12 cellular contexts compared by ENCODE assay signal in the genomic region with DNA sequence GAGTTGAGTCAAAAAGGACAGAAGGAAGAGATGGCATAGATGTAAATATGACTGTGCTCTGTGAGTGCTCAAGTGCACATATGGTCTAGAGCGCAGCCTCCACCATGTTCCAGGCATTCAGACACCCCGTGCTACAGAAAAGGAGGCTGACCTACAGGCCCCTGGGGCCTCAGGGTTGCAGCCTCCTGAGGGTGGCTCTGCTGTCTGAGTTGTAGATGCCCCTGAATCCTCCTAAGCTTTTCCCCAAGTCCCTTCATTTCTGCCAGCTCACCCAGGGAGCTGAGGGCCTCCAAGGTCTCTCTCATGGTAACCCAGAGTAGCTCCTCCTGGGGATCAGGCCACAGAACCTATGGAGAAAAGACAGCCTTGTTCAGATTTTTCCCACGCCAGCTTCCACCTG. TPM values are rescaled to one million over a fixed set of nuclear protein-coding genes. Genes with fewer than 3 reads are reported as not detected.
A peak's percentile ranks its signal among the peaks of the same experiment; 100 is the strongest.
DNase-seq lines count a peak whose midpoint lies in the region; ATAC-seq and TF ChIP-seq lines count a peak whose summit lies in the region.
"Had no signal": no experiment of that assay in that cellular context is flagged by ENCODE, and none has a peak within 500 bp of the region (broad histone marks: within the 10 kb centered on the region; RNA-seq: fewer than 3 reads in every experiment).

No MANE protein-coding gene starts in this region.

- H4K20me1 ChIP-seq in OCI-LY1 (ENCODE audit: insufficient read depth, low read length), result no peaks in the 10 kb centered on the region

- no peaks in the 10 kb centered on the region for H3K9me3 Mint-ChIP-seq in activated naive CD4-positive, alpha-beta T cell treated with anti-CD3 and anti-CD28 coated beads for 36 hours
- no peaks in the 10 kb centered on the region for H3K9me3 Mint-ChIP-seq in activated naive CD4-positive, alpha-beta T cell treated with anti-CD3 and anti-CD28 coated beads, Interleukin-2, amount 50 U/mL, for 72 hours
- peaks cover 11% of the 10 kb centered on the region for H3K9me3 Mint-ChIP-seq in glutamatergic neuron (ENCODE audit: unreplicated experiment)
- no peaks in the 10 kb centered on the region for H3K9me3 Mint-ChIP-seq in stimulated activated effector memory CD8-positive, alpha-beta T cell treated with anti-CD3 and anti-CD28 coated beads, Interleukin-12 subunit alpha, Interleukin-12 subunit beta, amount 100 ng/mL, for 72 hours

- H3K36me3 Mint-ChIP-seq in activated naive CD4-positive, alpha-beta T cell treated with anti-CD3 and anti-CD28 coated beads for 36 hours (ENCODE audit: low read depth), result peaks cover 7% of the 10 kb centered on the region
- peaks cover 0 to 5% of the 10 kb centered on the region in 2 donors for H3K36me3 Mint-ChIP-seq in activated naive CD4-positive, alpha-beta T cell treated with anti-CD3 and anti-CD28 coated beads, Interleukin-2, amount 50 U/mL, for 72 hours
- peaks cover 16% of the 10 kb centered on the region for H3K36me3 Mint-ChIP-seq in glutamatergic neuron (ENCODE audit: unreplicated experiment)
- H3K36me3 Mint-ChIP-seq in stimulated activated effector memory CD8-positive, alpha-beta T cell treated with anti-CD3 and anti-CD28 coated beads, Interleukin-12 subunit alpha, Interleukin-12 subunit beta, amount 100 ng/mL, for 72 hours, result no peaks in the 10 kb centered on the region

- no peak for ATAC-seq in activated naive CD4-positive, alpha-beta T cell treated with anti-CD3 and anti-CD28 coated beads, Interleukin-2, amount 50 U/mL, for 72 hours
- no peak for ATAC-seq in stimulated activated effector memory CD8-positive, alpha-beta T cell treated with anti-CD3 and anti-CD28 coated beads, Interleukin-12 subunit alpha, Interleukin-12 subunit beta, amount 100 ng/mL, for 72 hours
- ATAC-seq in GM21529 (IDR thresholded peaks at IDR 0.05; ENCODE audit: unreplicated experiment), result no peak

- no peak for DNase-seq in activated naive CD4-positive, alpha-beta T cell treated with anti-CD3 and anti-CD28 coated beads for 36 hours
- no peak for DNase-seq in activated naive CD4-positive, alpha-beta T cell treated with anti-CD3 and anti-CD28 coated beads, Interleukin-2, amount 50 U/mL, for 72 hours (ENCODE audit: low spot score in 2 of 2)
- no peak for DNase-seq in glutamatergic neuron
- no peak for DNase-seq in stimulated activated effector memory CD8-positive, alpha-beta T cell treated with anti-CD3 and anti-CD28 coated beads, Interleukin-12 subunit alpha, Interleukin-12 subunit beta, amount 100 ng/mL, for 72 hours (ENCODE audit: low spot score in 2 of 2)
- DNase-seq in H4 (ENCODE audit: low spot score), result no peak
- no peak for DNase-seq in lower leg skin (ENCODE audit: low spot score in 2 of 2)
- DNase-seq: effector CD4-positive, alpha-beta T cell; NCI-H226 had no signal

- H3K9ac ChIP-seq in OCI-LY1 (ENCODE audit: low read length), result no peak overlapping the region

- H3K27ac Mint-ChIP-seq in activated naive CD4-positive, alpha-beta T cell treated with anti-CD3 and anti-CD28 coated beads for 36 hours, result no peak overlapping the region
- H3K27ac Mint-ChIP-seq in activated naive CD4-positive, alpha-beta T cell treated with anti-CD3 and anti-CD28 coated beads, Interleukin-2, amount 50 U/mL, for 72 hours, result no peak overlapping the region
- no peak overlapping the region for H3K27ac Mint-ChIP-seq in glutamatergic neuron (ENCODE audit: unreplicated experiment)
- no peak overlapping the region for H3K27ac Mint-ChIP-seq in stimulated activated effector memory CD8-positive, alpha-beta T cell treated with anti-CD3 and anti-CD28 coated beads, Interleukin-12 subunit alpha, Interleukin-12 subunit beta, amount 100 ng/mL, for 72 hours

- peaks cover 15% of the 10 kb centered on the region for H3K4me1 ChIP-seq in OCI-LY1 (ENCODE audit: insufficient read depth, low read length, severe bottlenecking)
- H3K4me1 ChIP-seq: HAP-1 had no signal

- TF ChIP-seq CTCF in OCI-LY1 (IDR thresholded peaks at IDR 0.05; ENCODE audit: low read length) (no peak), glutamatergic neuron (IDR thresholded peaks at IDR 0.05; ENCODE audit: partially characterized antibody, unreplicated experiment) (no peak), lower leg skin (IDR thresholded peaks at IDR 0.05) (no peak)

- H3K27me3 ChIP-seq in OCI-LY1 (ENCODE audit: insufficient read depth, low read length), result 0 out of 2 replicates have a peak, but pooled peaks cover 8% of the 10 kb centered on the region

- no peaks in the 10 kb centered on the region for H3K79me2 ChIP-seq in OCI-LY1 (ENCODE audit: insufficient read depth, low read length)

- peaks cover 6% of the 10 kb centered on the region for H3K4me1 Mint-ChIP-seq in activated naive CD4-positive, alpha-beta T cell treated with anti-CD3 and anti-CD28 coated beads for 36 hours (ENCODE audit: low read depth)
- peaks cover 7% of the 10 kb centered on the region for H3K4me1 Mint-ChIP-seq in glutamatergic neuron (ENCODE audit: low read depth, unreplicated experiment)
- H3K4me1 Mint-ChIP-seq in stimulated activated effector memory CD8-positive, alpha-beta T cell treated with anti-CD3 and anti-CD28 coated beads, Interleukin-12 subunit alpha, Interleukin-12 subunit beta, amount 100 ng/mL, for 72 hours, result no peaks in the 10 kb centered on the region

- TF ChIP-seq POLR2A in lower leg skin (IDR thresholded peaks at IDR 0.05), result no peak

- 81 to 90% methylated on average over 3 of the region's 3 CpGs for WGBS in lower leg skin, 2 donors

- H3K4me3 Mint-ChIP-seq in activated naive CD4-positive, alpha-beta T cell treated with anti-CD3 and anti-CD28 coated beads for 36 hours, result peak overlapping the region; percentile 61
- H3K4me3 Mint-ChIP-seq in glutamatergic neuron (ENCODE audit: unreplicated experiment), result peak overlapping the region; percentile 75
- H3K4me3 Mint-ChIP-seq in stimulated activated effector memory CD8-positive, alpha-beta T cell treated with anti-CD3 and anti-CD28 coated beads, Interleukin-12 subunit alpha, Interleukin-12 subunit beta, amount 100 ng/mL, for 72 hours, result peak overlapping the region; percentile 72

- intact Hi-C loops in activated naive CD4-positive, alpha-beta T cell treated with anti-CD3 and anti-CD28 coated beads for 36 hours (cut with micrococcal nuclease), result loop anchor here (1.0 to 5.0 kb wide), 4 partner anchors 56 to 643 kb away; a partner anchor contains a TSS
- intact Hi-C loops in lower leg skin (cut with DNase I; ENCODE audit: low total_unique reads), result no loop called here

- CTCF ChIA-PET in activated naive CD4-positive, alpha-beta T cell treated with anti-CD3 and anti-CD28 coated beads for 36 hours (lab: Charles Lee), result interaction anchor here (1.8 kb wide), 2 partner anchors 9 to 29 kb away, joined by 5 read pairs; no protein-coding TSS in a partner anchor

- H3K27me3 Mint-ChIP-seq in activated naive CD4-positive, alpha-beta T cell treated with anti-CD3 and anti-CD28 coated beads for 36 hours (ENCODE audit: low read depth), result no peaks in the 10 kb centered on the region
- peaks cover 23% of the 10 kb centered on the region for H3K27me3 Mint-ChIP-seq in glutamatergic neuron (ENCODE audit: unreplicated experiment)

- no peak overlapping the region for H2AFZ ChIP-seq in OCI-LY1 (ENCODE audit: low read length)

- no peak overlapping the region for H3K27ac ChIP-seq in OCI-LY1 (ENCODE audit: low read depth, low read length, poor library complexity, severe bottlenecking)

- no peaks in the 10 kb centered on the region for H3K9me2 ChIP-seq in OCI-LY1 (ENCODE audit: low read depth, low read length)

- no peaks in the 10 kb centered on the region for H3F3A ChIP-seq in OCI-LY1 (ENCODE audit: insufficient read depth, low read length)

- 0 out of 2 replicates have a peak overlapping the region, but pooled peaks have one; percentile 65 for H3K4me2 ChIP-seq in OCI-LY1 (ENCODE audit: low read length)

- H3K9me3 ChIP-seq in OCI-LY1 (ENCODE audit: low read length), result no peaks in the 10 kb centered on the region
- H3K9me3 ChIP-seq: HAP-1 had no signal

- no peak overlapping the region for H3K4me3 ChIP-seq in OCI-LY1 (ENCODE audit: low read depth, low read length, poor library complexity, severe bottlenecking)
- no peak overlapping the region for H3K4me3 ChIP-seq in lower leg skin (ENCODE audit: low read depth, poor library complexity, severe bottlenecking)

- no peaks in the 10 kb centered on the region for H3K36me3 ChIP-seq in OCI-LY1 (ENCODE audit: insufficient read depth, low read length)

RNA-seq across cellular contexts. Expression of a gene that starts 2.7 kb away (rescaled TPM):
- total RNA-seq in activated naive CD4-positive, alpha-beta T cell treated with anti-CD3 and anti-CD28 coated beads for 36 hours, result under 1 TPM; 0.47 to 0.93 TPM
- total RNA-seq in activated naive CD4-positive, alpha-beta T cell treated with anti-CD3 and anti-CD28 coated beads, Interleukin-2, amount 50 U/mL, for 72 hours, result under 1 TPM; 0.23 to 0.25 TPM
- total RNA-seq in glutamatergic neuron (ENCODE audit: unreplicated experiment), result 1.4 TPM
- 1.1 and 3.0 TPM in 2 replicates for total RNA-seq in H4 (2014; rRNA removed; shearing (Covaris generic))
- 10 to 100 TPM in 2 of 4 donors, 1 to 10 TPM in 2; 6.2 to 12.1 (median 9.8) TPM for total RNA-seq in lower leg skin
- total RNA-seq: RPMI7951 had no signal
